ENCODE assay signal across 17 cellular contexts in the genomic region with DNA sequence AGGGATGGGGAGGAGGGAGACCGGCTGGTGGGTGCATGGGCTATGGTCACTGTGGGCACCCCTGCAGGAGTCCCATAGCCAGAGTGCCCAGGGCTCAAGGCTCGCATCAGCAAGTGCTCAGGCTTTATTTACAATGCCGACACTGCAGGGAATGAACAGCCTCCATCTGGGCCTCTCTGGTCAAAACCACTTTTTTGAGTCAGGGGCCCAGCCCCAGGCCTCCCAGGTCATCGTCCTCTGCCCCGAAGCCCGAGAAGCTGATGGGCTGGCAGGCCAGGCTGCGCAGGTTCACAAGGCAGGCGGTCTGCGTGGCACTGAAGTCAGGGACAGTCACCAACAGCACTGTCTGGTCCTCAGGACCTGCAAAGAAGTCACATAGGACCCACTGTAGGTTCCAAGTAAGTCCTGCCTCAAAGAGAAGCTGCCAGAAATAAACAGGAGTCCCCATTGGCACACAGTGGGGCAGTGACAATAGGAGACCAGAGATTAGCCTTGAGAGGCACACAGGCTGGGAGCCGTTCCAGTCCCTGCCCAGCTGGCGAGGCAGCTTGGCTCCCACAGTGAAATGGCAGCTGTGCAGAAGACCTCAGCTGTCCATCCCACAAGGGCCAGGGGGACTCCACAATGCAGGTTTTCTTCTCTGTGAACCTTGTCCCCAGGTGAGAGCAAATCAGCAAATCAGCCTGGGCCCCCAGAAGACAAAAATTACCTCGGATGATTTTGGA. TPM values are rescaled to one million over a fixed set of nuclear protein-coding genes. Genes with fewer than 3 reads are reported as not detected.
A peak's percentile ranks its signal among the peaks of the same experiment; 100 is the strongest.
DNase-seq lines count a peak whose midpoint lies in the region; ATAC-seq and TF ChIP-seq lines count a peak whose summit lies in the region.
"Had no signal": no experiment of that assay in that cellular context is flagged by ENCODE, and none has a peak within 500 bp of the region (broad histone marks: within the 10 kb centered on the region; RNA-seq: fewer than 3 reads in every experiment).

No MANE protein-coding gene starts in this region.

- peak overlapping the region in 10 of 12 donors; percentile 28 to 75 (median 62) for H3K27ac ChIP-seq in heart left ventricle

- no peak for TF ChIP-seq POLR2A in heart left ventricle (IDR thresholded peaks at IDR 0.05)

- no peaks in the 10 kb centered on the region for H3K9me3 ChIP-seq in heart left ventricle
- H3K9me3 ChIP-seq: esophagus squamous epithelium had no signal

- peaks cover 0 to 25% (median 13%) of the 10 kb centered on the region in 12 donors for H3K4me1 ChIP-seq in heart left ventricle

- 65 to 76% (median 72%) methylated on average over 11 to 12 of the region's 12 CpGs for WGBS in heart left ventricle, 4 donors

- no peak for TF ChIP-seq CTCF in heart left ventricle (IDR thresholded peaks at IDR 0.05)

- H3K27me3 ChIP-seq in heart left ventricle = no peaks in the 10 kb centered on the region
- H3K27me3 ChIP-seq: esophagus squamous epithelium had no signal

- peaks cover 0 to 86% (median 41%) of the 10 kb centered on the region in 9 donors for H3K36me3 ChIP-seq in heart left ventricle

- DNase-seq in DMS 273 (lab: John Stamatoyannopoulos, UW; ENCODE audit: unreplicated experiment) (peak; percentile 82), anterior cingulate cortex (lab: John Stamatoyannopoulos, UW) (peak in 55 of 58 donors; percentile 14 to 91 (median 72)), heart left ventricle (peak; percentile 69 to 87 (median 76)), nucleus accumbens (lab: John Stamatoyannopoulos, UW) (peak in 52 of 56 donors; percentile 11 to 89 (median 74)), activated gamma-delta T cell (lab: John Stamatoyannopoulos, UW) (no peak), RPMI8226 (no peak)
- DNase-seq in activated CD4-positive, CD25-positive, alpha-beta regulatory T cell (lab: John Stamatoyannopoulos, UW) = no peak
- DNase-seq: activated CD4-positive, alpha-beta T cell treated with anti-CD3 and anti-CD28 coated beads for 36 hours; esophagus squamous epithelium; NCI-H1930; NCI-H774; stimulated activated CD4-positive, alpha-beta T cell treated with anti-CD3 and anti-CD28 coated beads, Interleukin-4, amount 100 ng/mL, for 24 hours; T-helper 2 cell had no signal

- ATAC-seq in heart left ventricle (peak; percentile 78 to 91 (median 83)), GM18519 (IDR thresholded peaks at IDR 0.05; ENCODE audit: low FRiP score, unreplicated experiment) (no peak)
- ATAC-seq: activated CD4-positive, alpha-beta T cell treated with anti-CD3 and anti-CD28 coated beads for 36 hours had no signal

- H3K4me3 ChIP-seq in heart left ventricle = no peak overlapping the region
- H3K4me3 ChIP-seq: esophagus squamous epithelium had no signal

- intact Hi-C loops in heart left ventricle (cut with DNase I) = no loop called here

RNA-seq across cellular contexts. Expression of a gene that starts 8.6 kb away (rescaled TPM):
- total RNA-seq in heart left ventricle = 100 to 1,000 TPM in 1 of 9 donors, 10 to 100 TPM in 8; 74.1 to 150 (median 89.2) TPM
- 100 to 1,000 TPM in 1 of 2 donors, 10 to 100 TPM in 1; 67.0 to 176 TPM for polyA plus RNA-seq in heart left ventricle

RNA-seq across cellular contexts. Expression of a gene that starts 10.6 kb away (rescaled TPM):
- total RNA-seq in heart left ventricle = 10 to 100 TPM; 15.2 to 51.1 (median 25.4) TPM
- polyA plus RNA-seq in heart left ventricle = 10 to 100 TPM; 10.9 to 20.2 TPM
- total RNA-seq: HT1080, M059J had no signal

RNA-seq across cellular contexts. Expression of a gene that starts 26.4 kb away (rescaled TPM):
- 1,000 to 10,000 TPM in 8 of 9 donors, 100 to 1,000 TPM in 1; 975 to 4,037 (median 2,357) TPM for total RNA-seq in heart left ventricle
- 1,000 to 10,000 TPM; 1,236 to 2,597 TPM for polyA plus RNA-seq in heart left ventricle
- total RNA-seq: activated CD4-positive, alpha-beta T cell treated with anti-CD3 and anti-CD28 coated beads for 36 hours; esophagus squamous epithelium; HT1080; lower leg skin; M059J had no signal

RNA-seq across cellular contexts. Expression of a gene that starts 32.4 kb away (rescaled TPM):
- 10 to 100 TPM; 10.1 to 24.3 (median 14.0) TPM for total RNA-seq in heart left ventricle
- polyA plus RNA-seq in heart left ventricle = 10 to 100 TPM; 10.3 to 13.7 TPM

RNA-seq across cellular contexts. Expression of a gene that starts 49.4 kb away (rescaled TPM):
- 1,000 to 10,000 TPM in 1 of 9 donors, 100 to 1,000 TPM in 8; 300 to 1,183 (median 555) TPM for total RNA-seq in heart left ventricle
- polyA plus RNA-seq in heart left ventricle = 1,000 to 10,000 TPM in 1 of 2 donors, 100 to 1,000 TPM in 1; 242 to 2,064 TPM
- total RNA-seq: activated CD4-positive, alpha-beta T cell treated with anti-CD3 and anti-CD28 coated beads for 36 hours; HT1080 had no signal

Comparison
In these comparisons a context has a peak if more than half of its experiments do, and no peak if none do; other contexts are left out.
1. DNase-seq: peak in DMS 273 (single experiment), anterior cingulate cortex (55 of 58), heart left ventricle (5 of 5) and nucleus accumbens (52 of 56); none in activated gamma-delta T cell (single experiment), RPMI8226 (single experiment) and activated CD4-positive, CD25-positive, alpha-beta regulatory T cell (0 of 4).